Comparison of ENCODE assay signal across 8 cellular contexts in genomic region chr14:91996951-91997371, GRCh38. TPM values are rescaled to one million over a fixed set of nuclear protein-coding genes. Genes with fewer than 3 reads are reported as not detected.
DNase-seq lines count a peak whose midpoint lies in the region; ATAC-seq, FAIRE-seq and TF ChIP-seq lines count a peak whose summit lies in the region.

No MANE protein-coding gene starts in this region.

- H3K36me3 ChIP-seq in K562 (ENCODE audit: control insufficient read depth, insufficient read depth, low read length) (peaks cover 43% of the 10 kb centered on the region), suprapubic skin (peaks cover 39% of the 10 kb centered on the region)

- H3K27me3 ChIP-seq in K562 (ENCODE audit: control insufficient read depth in 2 of 2, insufficient read depth in 2 of 2, low read length in 2 of 2) (no peaks in the 10 kb centered on the region), suprapubic skin (no peaks in the 10 kb centered on the region)

- H4K20me1 ChIP-seq in K562 (replicated peaks; ENCODE audit: control insufficient read depth, insufficient read depth, low read length): no peaks in the 10 kb centered on the region

- no peaks in the 10 kb centered on the region for H3K9me1 ChIP-seq in K562 (ENCODE audit: control insufficient read depth, insufficient read depth, low read length)

- H3K27ac Mint-ChIP-seq in immature natural killer cell: peak overlapping the region in 5 of 6 donors; percentile 2 to 80 (median 27)

- no TSS peak for BruUV-seq in K562 (replicated peaks; lab: Mats Ljungman, UMichigan)

- TF ChIP-seq EP300 in K562 (IDR thresholded peaks at IDR 0.05; ENCODE audit: low read length): no peak
- no peak for TF ChIP-seq EP300 in suprapubic skin (IDR thresholded peaks at IDR 0.05)

- H3K9me3 ChIP-seq in K562 (replicated peaks; ENCODE audit: control insufficient read depth, insufficient read depth, low read depth, low read length) (no peaks in the 10 kb centered on the region), suprapubic skin (no peaks in the 10 kb centered on the region)

- peak; percentile 57 for FAIRE-seq in K562 (lab: Jason Lieb, UNC)

- DNase-seq in AG20443 (ENCODE audit: low spot score) (peak; percentile 69), NCI-H2196 treated with DMSO at 0.1 percent for 48 hours (lab: John Stamatoyannopoulos, UW; ENCODE audit: unreplicated experiment) (peak; percentile 12), K562 (ENCODE audit: extremely low read depth in 1 of 4, low spot score in 3 of 4) (peak; percentile 8 to 52 (median 14)), immature natural killer cell (peak; percentile 15 to 40 (median 24)), suprapubic skin (ENCODE audit: low spot score in 2 of 2) (no peak)
- no peak for DNase-seq in activated CD8-positive, alpha-beta memory T cell treated with anti-CD3 and anti-CD28 coated beads for 24 hours

- in situ Hi-C loops in K562 (cut with MboI): no loop called here

- no peak overlapping the region for H3K4me2 ChIP-seq in K562 (ENCODE audit: insufficient read depth, low read length)

- H3K4me1 ChIP-seq in K562 (replicated peaks in 1 of 2; ENCODE audit: control insufficient read depth in 2 of 2, insufficient read depth in 2 of 2, low read length in 2 of 2) (peaks cover 0 to 5% of the 10 kb centered on the region in 2 experiments; a peak in 2 of 5 replicates), suprapubic skin (peaks cover 3% of the 10 kb centered on the region)

- H3K4me3 ChIP-seq in K562: no peak overlapping the region
- H3K4me3 ChIP-seq in suprapubic skin: no peak overlapping the region

- ATAC-seq in K562 (peak; percentile 75), HG03159 (IDR thresholded peaks at IDR 0.05; ENCODE audit: unreplicated experiment) (no peak)

- H3K27ac ChIP-seq in K562 (ENCODE audit: extremely low read depth, low read depth, low read length) (no peak overlapping the region; the same call in 2 of the 3 replicates), suprapubic skin (no peak overlapping the region)

- intact Hi-C loops in K562 (cut with micrococcal nuclease): no loop called here

- no peaks in the 10 kb centered on the region for H3K79me2 ChIP-seq in K562 (ENCODE audit: control insufficient read depth, insufficient read depth, low read length)

- H3K9ac ChIP-seq in K562 (ENCODE audit: insufficient read depth in 1 of 2, low read depth in 2 of 2, low read length in 2 of 2): no peak overlapping the region

- no peak overlapping the region for H3K4me3 Mint-ChIP-seq in immature natural killer cell

- no peak overlapping the region for H2AFZ ChIP-seq in K562 (ENCODE audit: low read depth, low read length)

- peaks cover 34 to 38% of the 10 kb centered on the region in 2 donors for H3K4me1 Mint-ChIP-seq in immature natural killer cell

- TF ChIP-seq CTCF in GM12874 (IDR thresholded peaks at IDR 0.05; ENCODE audit: insufficient read depth, low read depth, low read length): peak; percentile 40; the same call in 1 of the 2 replicates
- peak; percentile 30 to 50 (median 39); a peak in 3 of 6 replicates for TF ChIP-seq CTCF in K562 (IDR thresholded peaks at IDR 0.05 in 2 of 3, conservative IDR thresholded peaks at IDR 0.05 in 1 of 3; ENCODE audit: insufficient read depth in 2 of 3, low read depth in 1 of 3, low read length in 3 of 3)
- TF ChIP-seq CTCF in suprapubic skin (IDR thresholded peaks at IDR 0.05): peak; percentile 42 to 48

- TF ChIP-seq POLR2A in K562 (conservative IDR thresholded peaks at IDR 0.05) (no peak), suprapubic skin (IDR thresholded peaks at IDR 0.05) (no peak)

- CTCF ChIA-PET in K562 (lab: Yijun Ruan, JAX; ENCODE audit: low intra/inter-chr PET ratio): no interaction called here

- POLR2A ChIA-PET in K562 (lab: Yijun Ruan, JAX): no interaction called here

- peak in 1 of 2 experiments; percentile 40; a peak in 2 of 4 replicates for TF ChIP-seq RAD21 in K562 (CRISPR knock-in tag; conservative IDR thresholded peaks at IDR 0.05 in 1 of 2, IDR thresholded peaks at IDR 0.05 in 1 of 2)

- 51% methylated on average over 2 of the region's 2 CpGs for WGBS in K562 (ENCODE audit: insufficient coverage, low coverage, missing lambda C conversion rate)
- WGBS in suprapubic skin: 16% methylated on average over 2 of the region's 2 CpGs

- H3K9me3 Mint-ChIP-seq in immature natural killer cell: no peaks in the 10 kb centered on the region

- peaks cover 0 to 2% (median 0%) of the 10 kb centered on the region in 3 donors for H3K27me3 Mint-ChIP-seq in immature natural killer cell (ENCODE audit: low read depth in 3 of 3)

- H3K36me3 Mint-ChIP-seq in immature natural killer cell: peaks cover 19 to 30% (median 22%) of the 10 kb centered on the region in 3 donors

TF ChIP-seq in K562, 482 proteins besides CTCF, POLR2A, EP300 and RAD21 (continues in another document):
- TF ChIP-seq RHOXF2B (CRISPR knock-in tag; conservative IDR thresholded peaks at IDR 0.05): no peak
- TF ChIP-seq ZBTB43 (CRISPR knock-in tag; IDR thresholded peaks at IDR 0.05): no peak
- TF ChIP-seq ZNF282 (CRISPR knock-in tag; IDR thresholded peaks at IDR 0.05): no peak
- TF ChIP-seq, protein P1, sequence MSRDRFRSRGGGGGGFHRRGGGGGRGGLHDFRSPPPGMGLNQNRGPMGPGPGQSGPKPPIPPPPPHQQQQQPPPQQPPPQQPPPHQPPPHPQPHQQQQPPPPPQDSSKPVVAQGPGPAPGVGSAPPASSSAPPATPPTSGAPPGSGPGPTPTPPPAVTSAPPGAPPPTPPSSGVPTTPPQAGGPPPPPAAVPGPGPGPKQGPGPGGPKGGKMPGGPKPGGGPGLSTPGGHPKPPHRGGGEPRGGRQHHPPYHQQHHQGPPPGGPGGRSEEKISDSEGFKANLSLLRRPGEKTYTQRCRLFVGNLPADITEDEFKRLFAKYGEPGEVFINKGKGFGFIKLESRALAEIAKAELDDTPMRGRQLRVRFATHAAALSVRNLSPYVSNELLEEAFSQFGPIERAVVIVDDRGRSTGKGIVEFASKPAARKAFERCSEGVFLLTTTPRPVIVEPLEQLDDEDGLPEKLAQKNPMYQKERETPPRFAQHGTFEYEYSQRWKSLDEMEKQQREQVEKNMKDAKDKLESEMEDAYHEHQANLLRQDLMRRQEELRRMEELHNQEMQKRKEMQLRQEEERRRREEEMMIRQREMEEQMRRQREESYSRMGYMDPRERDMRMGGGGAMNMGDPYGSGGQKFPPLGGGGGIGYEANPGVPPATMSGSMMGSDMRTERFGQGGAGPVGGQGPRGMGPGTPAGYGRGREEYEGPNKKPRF (IDR thresholded peaks at IDR 0.05; ENCODE audit: low read depth, low read length): no peak
- TF ChIP-seq SMC3 (conservative IDR thresholded peaks at IDR 0.05; ENCODE audit: insufficient read depth, low read depth, low read length): 0 out of 2 replicates have a peak, but pooled peaks have one; percentile 32

RNA-seq across cellular contexts. Expression of gene TRIP11, which starts 42.9 kb away (rescaled TPM):
- 26.6 and 45.7 TPM in 2 replicates for total RNA-seq in K562 (2011; cell fraction: chromatin; rRNA removed; ENCODE audit: low replicate concordance)
- 4.7 and 4.9 TPM in 2 replicates for total RNA-seq in K562 (2011; cell fraction: nucleolus; rRNA removed)
- 9.9 and 12.4 TPM in 2 replicates for total RNA-seq in K562 (2011; cell fraction: nucleoplasm; rRNA removed)
- total RNA-seq in K562 (2014; rRNA removed): 5.4 and 6.9 TPM in 2 replicates
- total RNA-seq in K562 (2014; rRNA removed; fragmentation: Illumina TruSeq; extraction: Trizol): 12.4 and 14.4 TPM in 2 replicates
- 12.8 and 14.7 TPM in 2 replicates for total RNA-seq in K562 (2015; rRNA removed; fragmentation: Illumina TruSeq; extraction: Trizol)
- 20.0 and 20.8 TPM in 2 replicates for total RNA-seq in K562 (2021)
- 10.9 and 11.9 TPM in 2 replicates for polyA plus RNA-seq in K562 (2011; rRNA removed)
- polyA plus RNA-seq in K562 (2011; cell fraction: cytosol; rRNA removed): 3.4 and 4.4 TPM in 2 replicates
- 11.3 and 12.1 TPM in 2 replicates for polyA plus RNA-seq in K562 (2011; cell fraction: nucleus; rRNA removed)
- polyA plus RNA-seq in K562 (2012): 6.6 and 7.2 TPM in 2 replicates
- 5.1 and 9.7 TPM in 2 replicates for polyA plus RNA-seq in K562 (2014; fragmentation: Illumina TruSeq; extraction: Trizol)
- 10 to 100 TPM in 1 of 2 experiments, 1 to 10 TPM in 1; 7.4 to 14.6 TPM for polyA plus RNA-seq in K562 (2014; fragmentation: Nextera tagmentation; extraction: Ambion mirVana)
- polyA plus RNA-seq in K562 (2014; rRNA removed): 4.0 and 5.0 TPM in 2 replicates
- 46.6 and 57.6 TPM in 2 replicates for polyA minus RNA-seq in K562 (2011; rRNA and poly(A)+ RNA removed)
- 13.1 and 19.3 TPM in 2 replicates for polyA minus RNA-seq in K562 (2011; cell fraction: cytosol; rRNA and poly(A)+ RNA removed)
- polyA minus RNA-seq in K562 (2011; cell fraction: nucleus; rRNA and poly(A)+ RNA removed): 7.3 and 44.1 TPM in 2 replicates
- 10 to 100 TPM; 14.3 to 62.6 (median 24.3) TPM for polyA plus RNA-seq in immature natural killer cell
- 10 to 100 TPM; 23.3 to 59.1 (median 36.9) TPM for total RNA-seq in suprapubic skin

RNA-seq across cellular contexts. Expression of gene FBLN5, which starts 49.5 kb away (rescaled TPM):
- not detected in 2 replicates for total RNA-seq in K562 (2011; cell fraction: chromatin; rRNA removed; ENCODE audit: low replicate concordance)
- not detected in 2 replicates for total RNA-seq in K562 (2011; cell fraction: nucleolus; rRNA removed)
- not detected in 2 replicates for total RNA-seq in K562 (2011; cell fraction: nucleoplasm; rRNA removed)
- total RNA-seq in K562 (2014; rRNA removed): not detected in 2 replicates
- total RNA-seq in K562 (2014; rRNA removed; fragmentation: Illumina TruSeq; extraction: Trizol): not detected in 2 replicates
- total RNA-seq in K562 (2015; rRNA removed; fragmentation: Illumina TruSeq; extraction: Trizol): not detected in 2 replicates
- 0.22 and 0.25 TPM in 2 replicates for total RNA-seq in K562 (2021)
- not detected in 2 replicates for polyA plus RNA-seq in K562 (2011; rRNA removed)
- polyA plus RNA-seq in K562 (2011; cell fraction: cytosol; rRNA removed): not detected in 2 replicates
- polyA plus RNA-seq in K562 (2011; cell fraction: nucleus; rRNA removed): not detected in 2 replicates
- not detected in 2 replicates for polyA plus RNA-seq in K562 (2012)
- not detected in 2 replicates for polyA plus RNA-seq in K562 (2014; fragmentation: Illumina TruSeq; extraction: Trizol)
- not detected for polyA plus RNA-seq in K562 (2014; fragmentation: Nextera tagmentation; extraction: Ambion mirVana)
- 0.11 TPM in 1 of 2 replicates, not detected in the other for polyA plus RNA-seq in K562 (2014; rRNA removed)
- not detected in 2 replicates for polyA minus RNA-seq in K562 (2011; rRNA and poly(A)+ RNA removed)
- polyA minus RNA-seq in K562 (2011; cell fraction: cytosol; rRNA and poly(A)+ RNA removed): not detected in 2 replicates
- not detected in 2 replicates for polyA minus RNA-seq in K562 (2011; cell fraction: nucleus; rRNA and poly(A)+ RNA removed)
- 1 to 10 TPM; 3.0 to 3.8 (median 3.0) TPM for polyA plus RNA-seq in immature natural killer cell
- total RNA-seq in suprapubic skin: 10 to 100 TPM; 20.3 to 44.3 (median 37.2) TPM

Comparison
In these comparisons a context has a peak if more than half of its experiments do, and no peak if none do; other contexts are left out.
1. DNase-seq: peak in AG20443 (single experiment), NCI-H2196 treated with DMSO at 0.1 percent for 48 hours (single experiment), K562 (4 of 4) and immature natural killer cell (3 of 3); none in suprapubic skin (0 of 2) and activated CD8-positive, alpha-beta memory T cell treated with anti-CD3 and anti-CD28 coated beads for 24 hours (single experiment).
2. RNA of gene FBLN5, which starts 49.5 kb away (total RNA-seq): 20.3 to 44.3 TPM in suprapubic skin; 0.22 to 0.25 TPM in K562; every median in the first group is over 10 times any median in the second.
3. Peak in every context shown above with its lines, with median percentiles within 50 percentile points of each other: CTCF ChIP-seq.